Comparison of ENCODE assay signal across 10 cellular contexts in genomic region chr2:41965886-41966285, GRCh38.
A peak's percentile ranks its signal among the peaks of the same experiment; 100 is the strongest.
DNase-seq lines count a peak whose midpoint lies in the region; ATAC-seq and TF ChIP-seq lines count a peak whose summit lies in the region.
"Had no signal": no experiment of that assay in that cellular context is flagged by ENCODE, and none has a peak within 500 bp of the region (broad histone marks: within the 10 kb centered on the region; RNA-seq: fewer than 3 reads in every experiment).

No MANE protein-coding gene starts in this region.

- H3K9me2 ChIP-seq in Loucy (replicated peaks; ENCODE audit: low read depth, low read length): no peaks in the 10 kb centered on the region

- TF ChIP-seq CTCF in Loucy (conservative IDR thresholded peaks at IDR 0.05; ENCODE audit: low read length) (no peak), colonic mucosa (IDR thresholded peaks at IDR 0.05) (no peak), mesothelial cell of epicardium (IDR thresholded peaks at IDR 0.05; ENCODE audit: unreplicated experiment) (no peak), thyroid gland (IDR thresholded peaks at IDR 0.05) (no peak)
- no peak for TF ChIP-seq CTCF in activated CD8-positive, alpha-beta T cell treated with anti-CD3 and anti-CD28 coated beads for 36 hours (IDR thresholded peaks at IDR 0.05)

- H3K79me2 ChIP-seq in Loucy (ENCODE audit: insufficient read depth, low read length): no peaks in the 10 kb centered on the region

- H3K4me2 ChIP-seq in Loucy (ENCODE audit: low read depth, low read length, poor library complexity, severe bottlenecking): no peak overlapping the region

- H3K4me1 ChIP-seq in Loucy (ENCODE audit: insufficient read depth, low read length, poor library complexity, severe bottlenecking) (no peaks in the 10 kb centered on the region), colonic mucosa (peaks cover 21% of the 10 kb centered on the region), thyroid gland (peaks cover 42 to 49% of the 10 kb centered on the region in 2 donors)

- H3K9ac ChIP-seq in Loucy (ENCODE audit: low read depth, low read length, poor library complexity, severe bottlenecking) (no peak overlapping the region), colonic mucosa (ENCODE audit: low read depth in 2 of 2, low read length in 2 of 2) (no peak overlapping the region)

- H3F3A ChIP-seq in Loucy (ENCODE audit: low read depth): no peaks in the 10 kb centered on the region

- CTCF ChIA-PET in activated CD8-positive, alpha-beta T cell treated with anti-CD3 and anti-CD28 coated beads for 36 hours (lab: Charles Lee): no interaction called here

- peak overlapping the region; percentile 63; the same call in 1 of the 2 replicates for H2AFZ ChIP-seq in Loucy (ENCODE audit: low read length)

- no peaks in the 10 kb centered on the region for H3K9me3 Mint-ChIP-seq in mesothelial cell of epicardium
- no peaks in the 10 kb centered on the region for H3K9me3 Mint-ChIP-seq in activated CD8-positive, alpha-beta T cell treated with anti-CD3 and anti-CD28 coated beads for 36 hours

- POLR2A ChIA-PET in activated CD8-positive, alpha-beta T cell treated with anti-CD3 and anti-CD28 coated beads for 36 hours (lab: Charles Lee): no interaction called here

- no peaks in the 10 kb centered on the region for H3K27me3 Mint-ChIP-seq in mesothelial cell of epicardium (ENCODE audit: low read depth)
- H3K27me3 Mint-ChIP-seq in activated CD8-positive, alpha-beta T cell treated with anti-CD3 and anti-CD28 coated beads for 36 hours: peaks cover 2% of the 10 kb centered on the region
- H3K27me3 Mint-ChIP-seq: activated naive CD8-positive, alpha-beta T cell had no signal

- no peaks in the 10 kb centered on the region for H3K36me3 ChIP-seq in Loucy (ENCODE audit: insufficient read depth, low read length)
- H3K36me3 ChIP-seq in colonic mucosa: no peaks in the 10 kb centered on the region
- H3K36me3 ChIP-seq in thyroid gland: no peaks in the 10 kb centered on the region

- no peak overlapping the region for H3K4me3 Mint-ChIP-seq in mesothelial cell of epicardium
- H3K4me3 Mint-ChIP-seq in activated CD8-positive, alpha-beta T cell treated with anti-CD3 and anti-CD28 coated beads for 36 hours: no peak overlapping the region
- H3K4me3 Mint-ChIP-seq: activated naive CD8-positive, alpha-beta T cell had no signal

- ATAC-seq in activated CD8-positive, alpha-beta T cell treated with anti-CD3 and anti-CD28 coated beads for 36 hours: no peak

- peak; percentile 38 for DNase-seq in colonic mucosa
- DNase-seq in mesothelial cell of epicardium (ENCODE audit: low spot score in 2 of 2, unreplicated experiment in 2 of 2): no peak
- DNase-seq in thyroid gland: peak; percentile 29 to 57
- no peak for DNase-seq in activated CD8-positive, alpha-beta T cell treated with anti-CD3 and anti-CD28 coated beads for 36 hours
- no peak for DNase-seq in NAMALWA (ENCODE audit: low spot score)
- no peak for DNase-seq in NCI-H1694 treated with DMSO at 0.1 percent for 48 hours (lab: John Stamatoyannopoulos, UW)
- DNase-seq: NCI-H510A had no signal

- TF ChIP-seq POLR2A in thyroid gland (IDR thresholded peaks at IDR 0.05): no peak

- H4K20me1 ChIP-seq in Loucy (ENCODE audit: insufficient read depth, low read length, poor library complexity, severe bottlenecking): no peaks in the 10 kb centered on the region

- H3K4me3 ChIP-seq in Loucy (ENCODE audit: low read length, poor library complexity, severe bottlenecking): no peak overlapping the region
- H3K4me3 ChIP-seq in colonic mucosa: no peak overlapping the region
- H3K4me3 ChIP-seq in thyroid gland (replicated peaks in 1 of 3): no peak overlapping the region

- intact Hi-C loops in colonic mucosa (cut with DNase I): loop anchor here (10.0 kb wide), 1 partner anchor 79 kb away; the partner anchor contains the start of gene PKDCC
- intact Hi-C loops in thyroid gland (cut with DNase I): no loop called here
- intact Hi-C loops in activated CD8-positive, alpha-beta T cell treated with anti-CD3 and anti-CD28 coated beads for 36 hours (cut with micrococcal nuclease): no loop called here

- no peaks in the 10 kb centered on the region for H3K9me3 ChIP-seq in Loucy (ENCODE audit: insufficient read depth, low read depth, low read length)
- no peaks in the 10 kb centered on the region for H3K9me3 ChIP-seq in colonic mucosa
- H3K9me3 ChIP-seq in thyroid gland: no peaks in the 10 kb centered on the region

- no peaks in the 10 kb centered on the region for H3K27me3 ChIP-seq in Loucy (ENCODE audit: insufficient read depth, low read length, poor library complexity, severe bottlenecking)
- H3K27me3 ChIP-seq in colonic mucosa: no peaks in the 10 kb centered on the region
- no peaks in the 10 kb centered on the region for H3K27me3 ChIP-seq in thyroid gland

- H3K27ac ChIP-seq in colonic mucosa: no peak overlapping the region
- peak overlapping the region; percentile 69 to 95 (median 79) for H3K27ac ChIP-seq in thyroid gland
- H3K27ac ChIP-seq: VCaP had no signal

- no peaks in the 10 kb centered on the region for H3K36me3 Mint-ChIP-seq in mesothelial cell of epicardium
- H3K36me3 Mint-ChIP-seq in activated CD8-positive, alpha-beta T cell treated with anti-CD3 and anti-CD28 coated beads for 36 hours (ENCODE audit: low read depth): no peaks in the 10 kb centered on the region
- H3K36me3 Mint-ChIP-seq: activated naive CD8-positive, alpha-beta T cell had no signal

- WGBS in thyroid gland, 2 donors: 9 to 31% methylated on average over 2 of the region's 2 CpGs

- peak overlapping the region; percentile 97 for H3K27ac Mint-ChIP-seq in mesothelial cell of epicardium
- no peak overlapping the region for H3K27ac Mint-ChIP-seq in activated CD8-positive, alpha-beta T cell treated with anti-CD3 and anti-CD28 coated beads for 36 hours
- H3K27ac Mint-ChIP-seq: activated naive CD8-positive, alpha-beta T cell had no signal

- H3K4me1 Mint-ChIP-seq in mesothelial cell of epicardium: peaks cover 80% of the 10 kb centered on the region
- peaks cover 2% of the 10 kb centered on the region for H3K4me1 Mint-ChIP-seq in activated CD8-positive, alpha-beta T cell treated with anti-CD3 and anti-CD28 coated beads for 36 hours (ENCODE audit: low read depth)

Comparison
In these comparisons a context has a peak if more than half of its experiments do, and no peak if none do; other contexts are left out.
1. DNase-seq: peak in colonic mucosa (single experiment) and thyroid gland (2 of 2); none in mesothelial cell of epicardium (0 of 2), activated CD8-positive, alpha-beta T cell treated with anti-CD3 and anti-CD28 coated beads for 36 hours (single experiment), NAMALWA (single experiment) and NCI-H1694 treated with DMSO at 0.1 percent for 48 hours (single experiment).